Comparison of ENCODE assay signal across 10 cellular contexts in the genomic region with DNA sequence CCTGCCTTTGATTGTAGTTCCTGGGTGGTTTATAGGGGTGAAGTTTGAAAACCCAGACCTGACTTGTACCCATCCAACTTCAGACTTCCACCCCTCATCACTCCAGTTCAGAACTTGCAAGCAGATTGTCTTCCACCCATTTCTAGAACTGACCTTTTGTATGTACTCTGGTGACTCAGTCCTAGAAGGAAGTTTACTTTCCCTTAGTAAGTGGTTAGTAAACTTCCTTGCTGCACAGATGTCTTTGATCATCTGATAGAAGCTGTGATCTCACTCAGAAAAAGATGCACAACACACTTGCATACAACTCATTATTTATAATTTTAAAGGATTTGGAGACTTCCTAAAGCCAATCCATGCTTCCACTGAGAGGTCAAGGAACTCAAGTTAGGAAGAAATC.
DNase-seq lines count a peak whose midpoint lies in the region; ATAC-seq and TF ChIP-seq lines count a peak whose summit lies in the region.
"Had no signal": no experiment of that assay in that cellular context is flagged by ENCODE, and none has a peak within 500 bp of the region (broad histone marks: within the 10 kb centered on the region; RNA-seq: fewer than 3 reads in every experiment).

No MANE protein-coding gene starts in this region.

- H3K27ac ChIP-seq in MM.1S (ENCODE audit: low read length) (no peak overlapping the region), colonic mucosa (peak overlapping the region; percentile 37)
- H3K27ac ChIP-seq: cardiac muscle cell had no signal

- DNase-seq in GM04503 (ENCODE audit: low read depth) (peak; percentile 73), MM.1S (peak; percentile 32), colonic mucosa (peak; percentile 33), pulmonary artery endothelial cell (ENCODE audit: low read depth, low spot score) (peak; percentile 75), middle frontal gyrus (ENCODE audit: extremely low spot score, low spot score) (no peak), HUDEP-2 (lab: John Stamatoyannopoulos, UW; ENCODE audit: unreplicated experiment in 76 of 76) (no peak)
- DNase-seq: NCI-H2081 had no signal

- H4K20me1 ChIP-seq in MM.1S (ENCODE audit: insufficient read depth, low read length) = no peaks in the 10 kb centered on the region

- no peaks in the 10 kb centered on the region for H3K36me3 ChIP-seq in MM.1S (replicated peaks; ENCODE audit: insufficient read depth, low read length)
- no peaks in the 10 kb centered on the region for H3K36me3 ChIP-seq in colonic mucosa
- H3K36me3 ChIP-seq: cardiac muscle cell had no signal

- no peaks in the 10 kb centered on the region for H3K4me1 ChIP-seq in MM.1S (ENCODE audit: low read length)
- no peaks in the 10 kb centered on the region for H3K4me1 ChIP-seq in colonic mucosa

- no peaks in the 10 kb centered on the region for H3F3A ChIP-seq in MM.1S (ENCODE audit: insufficient read depth, low read length)

- no peak for ATAC-seq in HG03439 (IDR thresholded peaks at IDR 0.05; ENCODE audit: unreplicated experiment)
- no peak for ATAC-seq in HG03139 (IDR thresholded peaks at IDR 0.05; ENCODE audit: unreplicated experiment)

- H2AFZ ChIP-seq in MM.1S (ENCODE audit: low read length) = no peak overlapping the region

- no peaks in the 10 kb centered on the region for H3K79me2 ChIP-seq in MM.1S (ENCODE audit: low read length)

- TF ChIP-seq CTCF in MM.1S (IDR thresholded peaks at IDR 0.05; ENCODE audit: low read length) (no peak), colonic mucosa (IDR thresholded peaks at IDR 0.05) (no peak)

- no peak overlapping the region for H3K4me3 ChIP-seq in MM.1S (ENCODE audit: low read length)
- no peak overlapping the region for H3K4me3 ChIP-seq in colonic mucosa
- H3K4me3 ChIP-seq: cardiac muscle cell had no signal

- intact Hi-C loops in colonic mucosa (cut with DNase I) = no loop called here

- H3K9me3 ChIP-seq in MM.1S (replicated peaks; ENCODE audit: insufficient read depth, low read length) (no peaks in the 10 kb centered on the region), colonic mucosa (no peaks in the 10 kb centered on the region)

- H3K27me3 ChIP-seq in MM.1S (replicated peaks; ENCODE audit: insufficient read depth, low read length) (no peaks in the 10 kb centered on the region), colonic mucosa (no peaks in the 10 kb centered on the region)
- H3K27me3 ChIP-seq: cardiac muscle cell had no signal

- H3K9ac ChIP-seq in MM.1S (ENCODE audit: low read length) (no peak overlapping the region), colonic mucosa (ENCODE audit: low read depth in 2 of 2, low read length in 2 of 2) (no peak overlapping the region)

- H3K4me2 ChIP-seq in MM.1S (ENCODE audit: low read depth, low read length) = no peak overlapping the region

- H3K9me2 ChIP-seq in MM.1S (replicated peaks; ENCODE audit: insufficient read depth, low read length) = no peaks in the 10 kb centered on the region

Comparison
In these comparisons a context has a peak if more than half of its experiments do, and no peak if none do; other contexts are left out.
1. DNase-seq: peak in GM04503 (single experiment), MM.1S (single experiment), colonic mucosa (single experiment) and pulmonary artery endothelial cell (single experiment); none in middle frontal gyrus (single experiment) and HUDEP-2 (0 of 76).